Comparison of ENCODE assay signal across 8 cellular contexts in genomic region chr3:71389911-71390573, GRCh38.
DNase-seq lines count a peak whose midpoint lies in the region.

No MANE protein-coding gene starts in this region.

- H3K36me3 ChIP-seq in SJSA1 = no peaks in the 10 kb centered on the region
- H3K36me3 ChIP-seq in effector memory CD4-positive, alpha-beta T cell (ENCODE audit: control insufficient read depth, insufficient read depth, low read length) = no peaks in the 10 kb centered on the region

- peak overlapping the region; percentile 43 for H3K27ac ChIP-seq in SJSA1
- peak overlapping the region; percentile 60 for H3K27ac ChIP-seq in effector memory CD4-positive, alpha-beta T cell (ENCODE audit: insufficient read depth, low read length, poor library complexity, severe bottlenecking)

- no peaks in the 10 kb centered on the region for H3K9me3 ChIP-seq in SJSA1 (replicated peaks)
- H3K9me3 ChIP-seq in effector memory CD4-positive, alpha-beta T cell (ENCODE audit: control insufficient read depth, low read length) = no peaks in the 10 kb centered on the region
- H3K9me3 ChIP-seq in mononuclear cell (ENCODE audit: low read depth, low read length) = no peaks in the 10 kb centered on the region

- H3K4me3 ChIP-seq in SJSA1 (0 out of 2 replicates have a peak overlapping the region, but pooled peaks have one; percentile 15), mononuclear cell (ENCODE audit: low read length) (peak overlapping the region; percentile 0)
- H3K4me3 ChIP-seq in effector memory CD4-positive, alpha-beta T cell (ENCODE audit: insufficient read depth, low read depth, low read length, poor library complexity, severe bottlenecking) = peak overlapping the region; percentile 13

- no peaks in the 10 kb centered on the region for H3K27me3 ChIP-seq in SJSA1 (replicated peaks)
- H3K27me3 ChIP-seq in effector memory CD4-positive, alpha-beta T cell (replicated peaks; ENCODE audit: control insufficient read depth, insufficient read depth, low read length, poor library complexity, severe bottlenecking) = no peaks in the 10 kb centered on the region
- H3K27me3 ChIP-seq in mononuclear cell (ENCODE audit: insufficient read depth, low read length) = no peaks in the 10 kb centered on the region

- DNase-seq in NCI-H187 treated with DMSO at 0.1 percent for 48 hours (lab: John Stamatoyannopoulos, UW) (peak; percentile 8), NCI-H187 (lab: John Stamatoyannopoulos, UW) (no peak), SJSA1 (ENCODE audit: low read depth in 1 of 2, low spot score in 2 of 2) (peak in 1 of 2 experiments; percentile 49), hepatic stellate cell (ENCODE audit: low spot score) (no peak), SK-N-DZ (ENCODE audit: low spot score) (no peak), D341Med (ENCODE audit: low spot score) (no peak)
- DNase-seq in effector memory CD4-positive, alpha-beta T cell = no peak

- H3K4me1 ChIP-seq in SJSA1 (replicated peaks) (peaks cover 19% of the 10 kb centered on the region), mononuclear cell (ENCODE audit: insufficient read depth, low read length) (peaks cover 57% of the 10 kb centered on the region)
- H3K4me1 ChIP-seq in effector memory CD4-positive, alpha-beta T cell (ENCODE audit: control insufficient read depth, insufficient read depth, low read length, poor library complexity, severe bottlenecking) = peaks cover 23% of the 10 kb centered on the region
